1 cellular context compared by ENCODE assay signal in genomic region chr12:31749024-31749704, GRCh38.
TF ChIP-seq lines count a peak whose summit lies in the region.

No MANE protein-coding gene starts in this region.

TF ChIP-seq in HepG2, 621 proteins besides CTCF, POLR2A, EP300 and RAD21 (continued from another document and continues in another):
- TF ChIP-seq AHDC1 (CRISPR knock-in tag; IDR thresholded peaks at IDR 0.05; ENCODE audit: borderline replicate concordance) (peak; percentile 93), UBTF (CRISPR knock-in tag; IDR thresholded peaks at IDR 0.05) (peak; percentile 65), ZNF773 (CRISPR knock-in tag; IDR thresholded peaks at IDR 0.05; ENCODE audit: borderline replicate concordance) (no peak), ZBTB49 (CRISPR knock-in tag; IDR thresholded peaks at IDR 0.05; ENCODE audit: borderline replicate concordance) (no peak), RFX1 (IDR thresholded peaks at IDR 0.05) (no peak), ZNF570 (CRISPR knock-in tag; IDR thresholded peaks at IDR 0.05; ENCODE audit: borderline replicate concordance) (no peak), KLF9 (CRISPR knock-in tag; IDR thresholded peaks at IDR 0.05; ENCODE audit: low read depth) (no peak), REL (CRISPR knock-in tag; conservative IDR thresholded peaks at IDR 0.05) (no peak), ZNF891 (CRISPR knock-in tag; IDR thresholded peaks at IDR 0.05) (no peak), TEAD2 (CRISPR knock-in tag; IDR thresholded peaks at IDR 0.05) (no peak), MEIS1 (CRISPR knock-in tag; IDR thresholded peaks at IDR 0.05; ENCODE audit: borderline replicate concordance) (peak; percentile 96), ZNF10 (CRISPR knock-in tag; IDR thresholded peaks at IDR 0.05; ENCODE audit: borderline replicate concordance, low read depth) (no peak), ZNF136 (CRISPR knock-in tag; IDR thresholded peaks at IDR 0.05; ENCODE audit: low read depth) (peak; percentile 93), ARHGAP35 (CRISPR knock-in tag; IDR thresholded peaks at IDR 0.05; ENCODE audit: borderline replicate concordance) (no peak), ZNF781 (CRISPR knock-in tag; IDR thresholded peaks at IDR 0.05; ENCODE audit: borderline replicate concordance, not compliant biosample characterization) (no peak), ZNF253 (CRISPR knock-in tag; IDR thresholded peaks at IDR 0.05; ENCODE audit: borderline replicate concordance) (no peak), ZNF468 (CRISPR knock-in tag; IDR thresholded peaks at IDR 0.05) (no peak), TAF1 (CRISPR knock-in tag; IDR thresholded peaks at IDR 0.05) (no peak), CEBPB (IDR thresholded peaks at IDR 0.05; ENCODE audit: borderline replicate concordance, low read depth, low read length) (peak; percentile 97), ETV6 (CRISPR knock-in tag; conservative IDR thresholded peaks at IDR 0.05) (no peak), ZBTB40 (IDR thresholded peaks at IDR 0.05) (no peak), ZBTB40 (CRISPR knock-in tag; IDR thresholded peaks at IDR 0.05) (peak; percentile 55; the same call in 1 of the 2 replicates), ZBTB34 (CRISPR knock-in tag; IDR thresholded peaks at IDR 0.05) (0 out of 2 replicates have a peak, but pooled peaks have one; percentile 56), FOXA3 (CRISPR knock-in tag; IDR thresholded peaks at IDR 0.05) (peak; percentile 98), U2AF1 (optimal IDR thresholded peaks at IDR 0.05; ENCODE audit: low read depth, low read length) (no peak), FOXO4 (CRISPR knock-in tag; conservative IDR thresholded peaks at IDR 0.05) (no peak), RARA (CRISPR knock-in tag; IDR thresholded peaks at IDR 0.05) (peak; percentile 93), ZNF768 (CRISPR knock-in tag; IDR thresholded peaks at IDR 0.05) (no peak), XRCC5 (optimal IDR thresholded peaks at IDR 0.05; ENCODE audit: low read length) (no peak), TFDP1 (CRISPR knock-in tag; IDR thresholded peaks at IDR 0.05; ENCODE audit: borderline replicate concordance) (peak; percentile 34; the same call in 1 of the 2 replicates), ZFP36L2 (CRISPR knock-in tag; IDR thresholded peaks at IDR 0.05) (no peak), KMT2B (CRISPR knock-in tag; IDR thresholded peaks at IDR 0.05) (peak; percentile 64; the same call in 1 of the 2 replicates)
